In genomic region chr7:96067321-96067720, GRCh38 we compare ENCODE assay signal across 1 cellular context.
TF ChIP-seq lines count a peak whose summit lies in the region.

No MANE protein-coding gene starts in this region.

TF ChIP-seq in HEK293T, 16 proteins besides CTCF, POLR2A, EP300 and RAD21 (continued from another document):
- TF ChIP-seq BHLHE40 (IDR thresholded peaks at IDR 0.05; ENCODE audit: borderline replicate concordance) (no peak), PKNOX1 (IDR thresholded peaks at IDR 0.05) (no peak), ELF4 (IDR thresholded peaks at IDR 0.05) (no peak)
TF ChIP-seq in HEK293T: peak in this region for 0.
